ENCODE assay signal across 8 cellular contexts in genomic region chr18:3453540-3454364, GRCh38. TPM values are rescaled to one million over a fixed set of nuclear protein-coding genes. Genes with fewer than 3 reads are reported as not detected.
DNase-seq lines count a peak whose midpoint lies in the region; ATAC-seq and TF ChIP-seq lines count a peak whose summit lies in the region.

No MANE protein-coding gene starts in this region.

- peak overlapping the region; percentile 96 for H3K27ac Mint-ChIP-seq in activated T-cell treated with anti-CD3 and anti-CD28 coated beads, Interleukin-2, amount 50 U/mL, for 72 hours

- H3K4me3 Mint-ChIP-seq in activated T-cell treated with anti-CD3 and anti-CD28 coated beads, Interleukin-2, amount 50 U/mL, for 72 hours: peak overlapping the region; percentile 95 to 100

- H3K4me3 ChIP-seq in MG63 (peak overlapping the region; percentile 71), fibroblast of the aortic adventitia (ENCODE audit: low read depth, low read length) (peak overlapping the region; percentile 68), neutrophil (ENCODE audit: low read depth in 1 of 2, low read length in 1 of 2) (peak overlapping the region; percentile 48 to 58)

- peaks cover 66% of the 10 kb centered on the region for H3K4me1 Mint-ChIP-seq in activated T-cell treated with anti-CD3 and anti-CD28 coated beads, Interleukin-2, amount 50 U/mL, for 72 hours (ENCODE audit: low read depth)

- H3K36me3 Mint-ChIP-seq in activated T-cell treated with anti-CD3 and anti-CD28 coated beads, Interleukin-2, amount 50 U/mL, for 72 hours (ENCODE audit: insufficient read depth in 2 of 2): peaks cover 25 to 29% of the 10 kb centered on the region in 2 donors

- no peaks in the 10 kb centered on the region for H3K9me3 Mint-ChIP-seq in activated T-cell treated with anti-CD3 and anti-CD28 coated beads, Interleukin-2, amount 50 U/mL, for 72 hours

- no peak for TF ChIP-seq CTCF in fibroblast of the aortic adventitia (IDR thresholded peaks at IDR 0.05; ENCODE audit: insufficient read depth, low read length)
- no peak for TF ChIP-seq CTCF in neutrophil (IDR thresholded peaks at IDR 0.05)

- H3K36me3 ChIP-seq in MG63: peaks cover 34% of the 10 kb centered on the region
- H3K36me3 ChIP-seq in neutrophil: no peaks in the 10 kb centered on the region

- ATAC-seq in activated T-cell treated with anti-CD3 and anti-CD28 coated beads, Interleukin-2, amount 50 U/mL, for 72 hours (replicated peaks in 1 of 2): peak; percentile 7 to 12
- ATAC-seq in GM21576 (IDR thresholded peaks at IDR 0.05; ENCODE audit: unreplicated experiment) (no peak), HG02973 (IDR thresholded peaks at IDR 0.05; ENCODE audit: unreplicated experiment) (no peak)

- DNase-seq in GM04504 (ENCODE audit: low read depth) (peak; percentile 97), MG63 (peak; percentile 75), fibroblast of the aortic adventitia (ENCODE audit: low read depth) (peak; percentile 99), NCI-H1436 treated with DMSO at 0.1 percent for 48 hours (lab: John Stamatoyannopoulos, UW) (no peak)
- DNase-seq in activated T-cell treated with anti-CD3 and anti-CD28 coated beads, Interleukin-2, amount 50 U/mL, for 72 hours: peak; percentile 33 to 46

- H3K27me3 ChIP-seq in MG63 (no peaks in the 10 kb centered on the region), neutrophil (peaks cover 32% of the 10 kb centered on the region)

- no peaks in the 10 kb centered on the region for H3K27me3 Mint-ChIP-seq in activated T-cell treated with anti-CD3 and anti-CD28 coated beads, Interleukin-2, amount 50 U/mL, for 72 hours (ENCODE audit: low read depth)

- peaks cover 35 to 38% of the 10 kb centered on the region in 2 experiments for H3K4me1 ChIP-seq in neutrophil (ENCODE audit: control insufficient read depth in 1 of 2, insufficient read depth in 1 of 2, low read depth in 1 of 2, low read length in 1 of 2)

- H3K27ac ChIP-seq in neutrophil: peak overlapping the region; percentile 65

- peaks cover 4% of the 10 kb centered on the region for H3K9me3 ChIP-seq in MG63
- no peaks in the 10 kb centered on the region for H3K9me3 ChIP-seq in neutrophil

RNA-seq across cellular contexts. Expression of gene TGIF1, which starts 3.8 kb away (rescaled TPM):
- 28.2 and 43.2 TPM in 2 replicates for total RNA-seq in MG63 (2014; rRNA removed; shearing (Covaris generic); ENCODE audit: low replicate concordance)
- 10 to 100 TPM; 60.0 to 70.0 TPM for total RNA-seq in activated T-cell treated with anti-CD3 and anti-CD28 coated beads, Interleukin-2, amount 50 U/mL, for 72 hours
- total RNA-seq in fibroblast of the aortic adventitia (ENCODE audit: low replicate concordance): 68.4 and 106 TPM in 2 replicates

Comparison
In these comparisons a context has a peak if more than half of its experiments do, and no peak if none do; other contexts are left out.
1. ATAC-seq: peak in activated T-cell treated with anti-CD3 and anti-CD28 coated beads, Interleukin-2, amount 50 U/mL, for 72 hours (2 of 2); none in GM21576 (single experiment) and HG02973 (single experiment).
2. Peak in every context shown above with its lines, with median percentiles within 50 percentile points of each other: H3K4me3 ChIP-seq.